Comparison of ENCODE assay signal across 6 cellular contexts in the genomic region with DNA sequence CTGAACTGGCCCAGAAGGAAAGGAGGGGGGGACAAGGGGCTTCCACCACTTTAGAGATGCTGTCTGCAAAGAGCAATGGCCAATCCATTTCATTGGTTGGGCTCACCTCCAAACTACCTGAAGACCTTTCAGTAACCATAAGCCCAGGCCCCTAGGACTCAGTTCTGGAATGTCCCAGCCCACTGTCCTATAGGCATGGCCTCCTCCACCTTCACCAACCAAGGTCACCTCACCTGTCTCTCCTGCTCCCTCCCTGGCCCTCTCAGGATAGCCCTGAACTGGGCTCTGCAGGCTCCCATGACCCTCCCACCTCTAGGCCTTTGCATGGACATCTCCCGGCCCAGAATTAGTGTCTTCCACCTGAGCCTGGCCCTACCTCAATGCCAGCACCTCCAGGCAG. TPM values are rescaled to one million over a fixed set of nuclear protein-coding genes. Genes with fewer than 3 reads are reported as not detected.
"Had no signal": no experiment of that assay in that cellular context is flagged by ENCODE, and none has a peak within 500 bp of the region (broad histone marks: within the 10 kb centered on the region; RNA-seq: fewer than 3 reads in every experiment).

No MANE protein-coding gene starts in this region.

- H3K4me3 ChIP-seq: GM23338, K562 had no signal

- H3K4me2 ChIP-seq: GM23338 had no signal

- H3K27ac Mint-ChIP-seq: GM23338, H9 had no signal

- DNase-seq: H9, HCEC 1CT had no signal

- H3K27ac ChIP-seq: HL-60 had no signal

- ATAC-seq: GM23338, HepG2, K562 had no signal

- H2AFZ ChIP-seq: GM23338 had no signal

- H3K4me3 Mint-ChIP-seq: GM23338, H9 had no signal

RNA-seq across cellular contexts. Expression of a gene that starts 22.4 kb away (rescaled TPM):
- polyA plus RNA-seq: HepG2 had no signal
